In the genomic region with DNA sequence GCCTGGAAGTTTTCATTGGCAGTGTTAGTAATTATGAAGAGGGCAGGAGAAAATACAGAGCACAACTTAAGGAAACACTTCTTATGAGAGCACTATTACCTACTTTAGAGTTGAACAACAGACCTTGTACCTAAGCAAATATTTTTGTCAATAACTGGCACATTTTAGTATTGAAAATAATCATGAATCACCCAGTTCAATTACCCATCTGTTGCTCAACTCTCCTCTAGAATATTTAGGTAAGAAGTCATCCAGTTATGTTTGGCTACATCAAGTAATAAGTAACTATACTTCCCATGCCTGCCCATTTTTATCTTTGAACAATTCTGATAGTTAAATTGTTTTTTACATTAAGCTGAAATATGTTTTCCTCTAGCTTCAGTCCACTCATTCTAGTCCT, we compare ENCODE assay signal across 27 cellular contexts.
"Had no signal": no experiment of that assay in that cellular context is flagged by ENCODE, and none has a peak within 500 bp of the region (broad histone marks: within the 10 kb centered on the region; RNA-seq: fewer than 3 reads in every experiment).

No MANE protein-coding gene starts in this region.

- H3K27ac ChIP-seq: ascending aorta, brain microvascular endothelial cell, esophagus squamous epithelium, gastroesophageal sphincter, heart right ventricle had no signal

- H3K4me3 ChIP-seq: ascending aorta, esophagus squamous epithelium, gastroesophageal sphincter, heart right ventricle had no signal

- H3K36me3 ChIP-seq: ascending aorta, brain microvascular endothelial cell, esophagus squamous epithelium, gastroesophageal sphincter, heart right ventricle had no signal

- DNase-seq: activated CD4-positive, alpha-beta memory T cell treated with anti-CD3 and anti-CD28 coated beads for 36 hours; activated CD4-positive, alpha-beta T cell treated with anti-CD3 and anti-CD28 coated beads for 36 hours; activated CD4-positive, alpha-beta T cell treated with anti-CD3 and anti-CD28 coated beads, Interleukin-2, amount 10 ng/mL, durations not matched to agents 24 days and 14 days; activated CD4-positive, CD25-positive, alpha-beta regulatory T cell; activated CD4-positive, CD25-positive, alpha-beta regulatory T cell treated with anti-CD3 and anti-CD28 coated beads, Interleukin-2, amount 50 U/mL, for 72 hours; activated CD8-positive, alpha-beta memory T cell treated with anti-CD3 and anti-CD28 coated beads, Interleukin-2, amount 10 ng/mL, durations not matched to agents 7 days and 5 days; activated CD8-positive, alpha-beta memory T cell treated with anti-CD3 and anti-CD28 coated beads, Interleukin-2, amount 50 U/mL, for 4 hours; activated CD8-positive, alpha-beta T cell treated with anti-CD3 and anti-CD28 coated beads, Interleukin-2, amount 10 ng/mL, durations not matched to agents 7 days and 5 days; activated effector memory CD4-positive, alpha-beta T cell treated with anti-CD3 and anti-CD28 coated beads, Interleukin-2, amount 50 U/mL, for 16 hours; activated naive CD4-positive, alpha-beta T cell treated with anti-CD3 and anti-CD28 coated beads, Interleukin-2, amount 10 ng/mL, durations not matched to agents 7 days and 5 days; activated naive CD8-positive, alpha-beta T cell treated with anti-CD3 and anti-CD28 coated beads, Interleukin-2, amount 10 ng/mL, durations not matched to agents 7 days and 5 days; activated T-cell treated with anti-CD3 and anti-CD28 coated beads, Interleukin-2, amount 50 U/mL, for 1 hour; activated T-cell treated with anti-CD3 and anti-CD28 coated beads, Interleukin-2, amount 50 U/mL, for 48 hours; brain microvascular endothelial cell; caudate nucleus; cortex of kidney; dermis blood vessel endothelial cell; effector CD4-positive, alpha-beta T cell; effector memory CD8-positive, alpha-beta T cell; esophagus squamous epithelium; heart right ventricle; T-helper 1 cell; T-helper 17 cell; T1000 had no signal

- H3K9me3 ChIP-seq: ascending aorta, esophagus squamous epithelium, gastroesophageal sphincter, heart right ventricle had no signal

- ATAC-seq: activated CD4-positive, alpha-beta T cell treated with anti-CD3 and anti-CD28 coated beads for 36 hours; activated CD8-positive, alpha-beta memory T cell treated with anti-CD3 and anti-CD28 coated beads, Interleukin-2, amount 10 ng/mL, durations not matched to agents 7 days and 5 days; activated CD8-positive, alpha-beta T cell treated with anti-CD3 and anti-CD28 coated beads, Interleukin-2, amount 10 ng/mL, durations not matched to agents 7 days and 5 days; activated naive CD4-positive, alpha-beta T cell treated with anti-CD3 and anti-CD28 coated beads, Interleukin-2, amount 50 U/mL, for 72 hours; effector memory CD8-positive, alpha-beta T cell; gastroesophageal sphincter; heart right ventricle; T-helper 17 cell had no signal

- H3K27me3 ChIP-seq: ascending aorta, brain microvascular endothelial cell, esophagus squamous epithelium, gastroesophageal sphincter, heart right ventricle had no signal

- H3K4me1 ChIP-seq: ascending aorta, esophagus squamous epithelium, gastroesophageal sphincter had no signal
